In the genomic region with DNA sequence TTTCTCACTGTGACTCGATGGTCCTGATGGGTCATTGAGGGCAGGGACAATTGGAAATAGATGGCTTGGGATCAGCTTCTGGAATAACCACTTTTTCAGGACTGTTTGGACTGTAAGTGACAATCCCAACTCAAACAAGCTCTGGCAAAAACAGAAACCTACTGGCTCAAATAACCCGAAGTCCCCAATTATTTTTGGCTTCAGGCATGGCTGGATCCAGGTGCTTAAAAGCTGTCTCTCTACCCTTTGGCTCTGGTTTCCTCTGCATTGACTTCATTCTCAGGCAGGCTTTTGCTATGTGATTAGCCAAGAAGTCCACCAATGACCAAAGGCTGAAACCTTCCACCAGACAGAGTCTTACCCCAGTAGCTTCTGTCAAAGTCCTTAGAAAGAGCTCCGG, we compare ENCODE assay signal across 10 cellular contexts.
"Had no signal": no experiment of that assay in that cellular context is flagged by ENCODE, and none has a peak within 500 bp of the region (broad histone marks: within the 10 kb centered on the region; RNA-seq: fewer than 3 reads in every experiment).

No MANE protein-coding gene starts in this region.

- ATAC-seq: GM23338, HCT116 had no signal

- H3K4me3 Mint-ChIP-seq: GM23338, H9, HFFc6 had no signal

- H3K9ac ChIP-seq: GM23248 had no signal

- FAIRE-seq: H1, H54 had no signal

- H2AFZ ChIP-seq: GM23248, GM23338 had no signal

- H3K4me2 ChIP-seq: GM23338 had no signal

- H3K4me1 ChIP-seq: HAP-1 had no signal

- H3K4me1 Mint-ChIP-seq: GM23338 had no signal

- DNase-seq: GM23248, GOT3, H9, HCEC 1CT, HFFc6 had no signal

- H3K27ac Mint-ChIP-seq: GM23338, HFFc6 had no signal

- H3K4me3 ChIP-seq: GM23248, GM23338, HAP-1 had no signal

- H3K27ac ChIP-seq: GM23248 had no signal

- H3K36me3 ChIP-seq: HAP-1 had no signal

- H3K9me3 ChIP-seq: HAP-1 had no signal
